14 cellular contexts compared by ENCODE assay signal in the genomic region with DNA sequence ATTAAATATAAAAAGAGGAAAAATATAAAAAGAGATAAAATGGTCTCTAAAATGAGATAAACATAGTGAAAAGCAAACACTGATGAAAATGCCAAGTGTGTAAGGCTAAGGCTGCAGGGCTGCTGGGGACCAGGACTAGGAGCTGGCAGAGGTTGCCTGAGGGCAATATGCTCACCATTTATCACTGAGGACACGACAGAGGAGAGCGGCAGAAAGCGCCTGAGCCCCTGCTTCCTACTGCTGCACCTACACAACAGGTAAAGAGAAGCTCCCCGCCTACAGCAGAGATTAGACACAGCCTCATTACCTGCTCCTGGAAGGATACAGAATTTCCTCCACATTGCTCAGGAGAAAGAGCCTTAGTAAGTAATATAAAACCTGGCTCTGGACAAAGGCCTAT.
DNase-seq lines count a peak whose midpoint lies in the region; ATAC-seq and TF ChIP-seq lines count a peak whose summit lies in the region.
"Had no signal": no experiment of that assay in that cellular context is flagged by ENCODE, and none has a peak within 500 bp of the region (broad histone marks: within the 10 kb centered on the region; RNA-seq: fewer than 3 reads in every experiment).

No MANE protein-coding gene starts in this region.

- H4K20me1 ChIP-seq in GM23338 (replicated peaks; ENCODE audit: insufficient read depth) = no peaks in the 10 kb centered on the region

- H2AFZ ChIP-seq in GM23338 = peak overlapping the region; percentile 15; the same call in 1 of the 2 replicates

- H3K4me2 ChIP-seq in GM23338 = no peak overlapping the region

- no peaks in the 10 kb centered on the region for H3K27me3 ChIP-seq in GM23338 (ENCODE audit: insufficient read depth)
- H3K27me3 ChIP-seq in ovary = no peaks in the 10 kb centered on the region

- H3F3A ChIP-seq in GM23338 (replicated peaks; ENCODE audit: low read depth) = no peaks in the 10 kb centered on the region

- WGBS in ovary, 3 donors = 69 to 82% (median 73%) methylated on average over 4 of the region's 4 CpGs

- intact Hi-C loops in ovary (cut with DNase I) = no loop called here

- no peaks in the 10 kb centered on the region for H3K4me1 Mint-ChIP-seq in GM23338
- H3K4me1 Mint-ChIP-seq: CD4-positive, alpha-beta memory T cell had no signal

- H3K9me3 ChIP-seq in ovary = no peaks in the 10 kb centered on the region

- no peak for DNase-seq in GM23338 (ENCODE audit: low spot score)
- DNase-seq in NCI-H69 (lab: John Stamatoyannopoulos, UW) = peak; percentile 66
- DNase-seq in islet precursor cell = peak; percentile 63
- DNase-seq in NCI-H82 treated with DMSO at 0.1 percent for 48 hours (lab: John Stamatoyannopoulos, UW; ENCODE audit: unreplicated experiment) = no peak
- DNase-seq in putamen (ENCODE audit: low spot score) = no peak
- DNase-seq in ovary = no peak
- DNase-seq: C1 segment of cervical spinal cord; Calu3; CD4-positive, alpha-beta memory T cell; COR-L47; DMS53; DMS79 treated with DMSO at 0.1 percent for 48 hours; H9 had no signal

- no peaks in the 10 kb centered on the region for H3K4me1 ChIP-seq in GM23338 (ENCODE audit: insufficient read depth)
- H3K4me1 ChIP-seq in ovary (ENCODE audit: insufficient read depth) = no peaks in the 10 kb centered on the region

- ATAC-seq in GM23338 = no peak
- ATAC-seq: HCT116 had no signal

- peaks cover 3% of the 10 kb centered on the region for H3K27me3 Mint-ChIP-seq in GM23338 (ENCODE audit: insufficient read depth, low read depth, poor library complexity)

- no peak for TF ChIP-seq POLR2A in ovary (IDR thresholded peaks at IDR 0.05)

- no peaks in the 10 kb centered on the region for H3K79me2 ChIP-seq in GM23338 (replicated peaks; ENCODE audit: insufficient read depth)

- H3K4me3 ChIP-seq in GM23338 (no peak overlapping the region), ovary (no peak overlapping the region)

- peaks cover 7% of the 10 kb centered on the region; the same call in 2 of the 3 replicates for H3K36me3 Mint-ChIP-seq in GM23338 (ENCODE audit: low read depth)
- H3K36me3 Mint-ChIP-seq: CD4-positive, alpha-beta memory T cell had no signal

- TF ChIP-seq CTCF in GM23338 (conservative IDR thresholded peaks at IDR 0.05; ENCODE audit: low read depth in 2 of 2) = no peak
- no peak for TF ChIP-seq CTCF in ovary (IDR thresholded peaks at IDR 0.05)

- 0 out of 2 replicates have a peak, but pooled peaks cover 8% of the 10 kb centered on the region for H3K9me2 ChIP-seq in GM23338 (ENCODE audit: insufficient read depth)

- H3K27ac Mint-ChIP-seq in GM23338 = no peak overlapping the region

- no peaks in the 10 kb centered on the region for H3K36me3 ChIP-seq in GM23338 (ENCODE audit: insufficient read depth)
- H3K36me3 ChIP-seq in ovary = no peaks in the 10 kb centered on the region

- no peak overlapping the region for H3K4me3 Mint-ChIP-seq in GM23338
- H3K4me3 Mint-ChIP-seq: CD4-positive, alpha-beta memory T cell; H9 had no signal

- TF ChIP-seq EP300 in ovary (IDR thresholded peaks at IDR 0.05) = no peak

- H3K27ac ChIP-seq in GM23338 (ENCODE audit: low read depth) = no peak overlapping the region
- no peak overlapping the region for H3K27ac ChIP-seq in ovary

- peaks cover 7% of the 10 kb centered on the region; the same call in 2 of the 3 replicates for H3K9me3 Mint-ChIP-seq in GM23338

TF ChIP-seq in GM23338, 12 proteins besides CTCF, POLR2A, EP300 and RAD21:
- TF ChIP-seq, protein P1, sequence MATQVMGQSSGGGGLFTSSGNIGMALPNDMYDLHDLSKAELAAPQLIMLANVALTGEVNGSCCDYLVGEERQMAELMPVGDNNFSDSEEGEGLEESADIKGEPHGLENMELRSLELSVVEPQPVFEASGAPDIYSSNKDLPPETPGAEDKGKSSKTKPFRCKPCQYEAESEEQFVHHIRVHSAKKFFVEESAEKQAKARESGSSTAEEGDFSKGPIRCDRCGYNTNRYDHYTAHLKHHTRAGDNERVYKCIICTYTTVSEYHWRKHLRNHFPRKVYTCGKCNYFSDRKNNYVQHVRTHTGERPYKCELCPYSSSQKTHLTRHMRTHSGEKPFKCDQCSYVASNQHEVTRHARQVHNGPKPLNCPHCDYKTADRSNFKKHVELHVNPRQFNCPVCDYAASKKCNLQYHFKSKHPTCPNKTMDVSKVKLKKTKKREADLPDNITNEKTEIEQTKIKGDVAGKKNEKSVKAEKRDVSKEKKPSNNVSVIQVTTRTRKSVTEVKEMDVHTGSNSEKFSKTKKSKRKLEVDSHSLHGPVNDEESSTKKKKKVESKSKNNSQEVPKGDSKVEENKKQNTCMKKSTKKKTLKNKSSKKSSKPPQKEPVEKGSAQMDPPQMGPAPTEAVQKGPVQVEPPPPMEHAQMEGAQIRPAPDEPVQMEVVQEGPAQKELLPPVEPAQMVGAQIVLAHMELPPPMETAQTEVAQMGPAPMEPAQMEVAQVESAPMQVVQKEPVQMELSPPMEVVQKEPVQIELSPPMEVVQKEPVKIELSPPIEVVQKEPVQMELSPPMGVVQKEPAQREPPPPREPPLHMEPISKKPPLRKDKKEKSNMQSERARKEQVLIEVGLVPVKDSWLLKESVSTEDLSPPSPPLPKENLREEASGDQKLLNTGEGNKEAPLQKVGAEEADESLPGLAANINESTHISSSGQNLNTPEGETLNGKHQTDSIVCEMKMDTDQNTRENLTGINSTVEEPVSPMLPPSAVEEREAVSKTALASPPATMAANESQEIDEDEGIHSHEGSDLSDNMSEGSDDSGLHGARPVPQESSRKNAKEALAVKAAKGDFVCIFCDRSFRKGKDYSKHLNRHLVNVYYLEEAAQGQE (IDR thresholded peaks at IDR 0.05; ENCODE audit: unreplicated experiment) = no peak
- TF ChIP-seq POLR2AphosphoS5 (IDR thresholded peaks at IDR 0.05; ENCODE audit: low read depth) (no peak), NANOG (IDR thresholded peaks at IDR 0.05; ENCODE audit: borderline replicate concordance) (no peak), EZH2 (IDR thresholded peaks at IDR 0.05; ENCODE audit: low read depth, unreplicated experiment) (no peak), ZNF114 (CRISPR knock-in tag; IDR thresholded peaks at IDR 0.05) (no peak), EZH2phosphoT487 (IDR thresholded peaks at IDR 0.05; ENCODE audit: unreplicated experiment) (no peak)
- TF ChIP-seq, protein P2, sequence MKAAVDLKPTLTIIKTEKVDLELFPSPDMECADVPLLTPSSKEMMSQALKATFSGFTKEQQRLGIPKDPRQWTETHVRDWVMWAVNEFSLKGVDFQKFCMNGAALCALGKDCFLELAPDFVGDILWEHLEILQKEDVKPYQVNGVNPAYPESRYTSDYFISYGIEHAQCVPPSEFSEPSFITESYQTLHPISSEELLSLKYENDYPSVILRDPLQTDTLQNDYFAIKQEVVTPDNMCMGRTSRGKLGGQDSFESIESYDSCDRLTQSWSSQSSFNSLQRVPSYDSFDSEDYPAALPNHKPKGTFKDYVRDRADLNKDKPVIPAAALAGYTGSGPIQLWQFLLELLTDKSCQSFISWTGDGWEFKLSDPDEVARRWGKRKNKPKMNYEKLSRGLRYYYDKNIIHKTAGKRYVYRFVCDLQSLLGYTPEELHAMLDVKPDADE (IDR thresholded peaks at IDR 0.05) = no peak

Comparison
In these comparisons a context has a peak if more than half of its experiments do, and no peak if none do; other contexts are left out.
1. DNase-seq: peak in NCI-H69 (single experiment) and islet precursor cell (single experiment); none in GM23338 (single experiment), NCI-H82 treated with DMSO at 0.1 percent for 48 hours (single experiment), putamen (single experiment) and ovary (0 of 5).